Comparison of ENCODE assay signal across 9 cellular contexts in genomic region chr1:206556047-206556747, GRCh38. TPM values are rescaled to one million over a fixed set of nuclear protein-coding genes. Genes with fewer than 3 reads are reported as not detected.
DNase-seq lines count a peak whose midpoint lies in the region; ATAC-seq, FAIRE-seq and TF ChIP-seq lines count a peak whose summit lies in the region.
"Had no signal": no experiment of that assay in that cellular context is flagged by ENCODE, and none has a peak within 500 bp of the region (broad histone marks: within the 10 kb centered on the region; RNA-seq: fewer than 3 reads in every experiment).

No MANE protein-coding gene starts in this region.

- peak overlapping the region; percentile 96 for H3K27ac Mint-ChIP-seq in activated naive CD4-positive, alpha-beta T cell treated with anti-CD3 and anti-CD28 coated beads, Interleukin-2, amount 50 U/mL, for 24 hours
- peak overlapping the region; percentile 67 to 75 (median 74) for H3K27ac Mint-ChIP-seq in nephron

- peak; percentile 29 for ATAC-seq in HG03442 (IDR thresholded peaks at IDR 0.05; ENCODE audit: unreplicated experiment)
- no peak for ATAC-seq in GM18498 (IDR thresholded peaks at IDR 0.05; ENCODE audit: unreplicated experiment)

- peaks cover 10% of the 10 kb centered on the region for H3K36me3 Mint-ChIP-seq in activated naive CD4-positive, alpha-beta T cell treated with anti-CD3 and anti-CD28 coated beads, Interleukin-2, amount 50 U/mL, for 24 hours
- H3K36me3 Mint-ChIP-seq in nephron (ENCODE audit: low read depth), result no peaks in the 10 kb centered on the region

- peaks cover 71% of the 10 kb centered on the region for H3K4me1 Mint-ChIP-seq in activated naive CD4-positive, alpha-beta T cell treated with anti-CD3 and anti-CD28 coated beads, Interleukin-2, amount 50 U/mL, for 24 hours
- peaks cover 55% of the 10 kb centered on the region for H3K4me1 Mint-ChIP-seq in nephron

- peak overlapping the region; percentile 86; the same call in 1 of the 2 replicates for H3K4me3 ChIP-seq in GM08714 (ENCODE audit: low read length)

- peak overlapping the region; percentile 99 for H3K4me3 Mint-ChIP-seq in activated naive CD4-positive, alpha-beta T cell treated with anti-CD3 and anti-CD28 coated beads, Interleukin-2, amount 50 U/mL, for 24 hours
- H3K4me3 Mint-ChIP-seq in nephron, result peak overlapping the region; percentile 74 to 82 (median 74)

- H3K27me3 Mint-ChIP-seq in activated naive CD4-positive, alpha-beta T cell treated with anti-CD3 and anti-CD28 coated beads, Interleukin-2, amount 50 U/mL, for 24 hours, result no peaks in the 10 kb centered on the region
- H3K27me3 Mint-ChIP-seq in nephron (ENCODE audit: low read depth), result peaks cover 62% of the 10 kb centered on the region

- DNase-seq in frontal cortex (ENCODE audit: low spot score in 2 of 2) (no peak), NCI-H1436 (lab: John Stamatoyannopoulos, UW) (no peak), epidermal melanocyte (ENCODE audit: insufficient read length, low spot score) (no peak)

- H3K9me3 Mint-ChIP-seq in activated naive CD4-positive, alpha-beta T cell treated with anti-CD3 and anti-CD28 coated beads, Interleukin-2, amount 50 U/mL, for 24 hours, result no peaks in the 10 kb centered on the region
- no peaks in the 10 kb centered on the region for H3K9me3 Mint-ChIP-seq in nephron

- TF ChIP-seq CTCF in nephron (IDR thresholded peaks at IDR 0.05; ENCODE audit: unreplicated experiment in 3 of 3), result no peak

- FAIRE-seq in frontal cortex (lab: Jason Lieb, UNC), result no peak
- FAIRE-seq: colon had no signal

RNA-seq across cellular contexts. Expression of gene RASSF5, which starts 48.9 kb away (rescaled TPM):
- 0.82 TPM for total RNA-seq in frontal cortex

RNA-seq across cellular contexts. Expression of gene EIF2D, which starts 56.1 kb away (rescaled TPM):
- total RNA-seq in frontal cortex, result 13.9 TPM
